Comparison of ENCODE assay signal across 8 cellular contexts in genomic region chr16:11797166-11797956, GRCh38. TPM values are rescaled to one million over a fixed set of nuclear protein-coding genes. Genes with fewer than 3 reads are reported as not detected.
DNase-seq lines count a peak whose midpoint lies in the region; ATAC-seq and TF ChIP-seq lines count a peak whose summit lies in the region.

Gene ZC3H7A (minus strand): TSS chr16:11797258. CDS start chr16:11782354, 14,904 bp downstream.

- H3K4me1 Mint-ChIP-seq in activated CD4-positive, alpha-beta T cell treated with anti-CD3 and anti-CD28 coated beads, Interleukin-2, amount 10 ng/mL, durations not matched to agents 24 days and 14 days = peaks cover 69% of the 10 kb centered on the region

- ATAC-seq in HG03460 (IDR thresholded peaks at IDR 0.05; ENCODE audit: unreplicated experiment) = peak; percentile 89

- H3K9ac ChIP-seq in BLaER1 treated with 17β-estradiol and CSF1 and Interleukin-3, amounts not matched to agents 10 nM and 100 nM = peak within 1 kb of the TSS; percentile 91 to 96 (median 95)

- H3K27ac Mint-ChIP-seq in activated CD4-positive, alpha-beta T cell treated with anti-CD3 and anti-CD28 coated beads, Interleukin-2, amount 10 ng/mL, durations not matched to agents 24 days and 14 days = peak within 1 kb of the TSS; percentile 95

- H3K36me3 Mint-ChIP-seq in activated CD4-positive, alpha-beta T cell treated with anti-CD3 and anti-CD28 coated beads, Interleukin-2, amount 10 ng/mL, durations not matched to agents 24 days and 14 days (ENCODE audit: low read depth) = peaks cover 37% of the 10 kb centered on the region

- peak; percentile 62 for TF ChIP-seq CTCF in coronary artery (IDR thresholded peaks at IDR 0.05)

- peak within 1 kb of the TSS; percentile 93 for H3K4me3 Mint-ChIP-seq in activated CD4-positive, alpha-beta T cell treated with anti-CD3 and anti-CD28 coated beads, Interleukin-2, amount 10 ng/mL, durations not matched to agents 24 days and 14 days

- H3K9me3 ChIP-seq in BLaER1 treated with 17β-estradiol and CSF1 and Interleukin-3, amounts not matched to agents 10 nM and 100 nM (replicated peaks in 1 of 11) = no peaks in the 10 kb centered on the region

- peak within 1 kb of the TSS; percentile 84 to 96 (median 93) for H3K27ac ChIP-seq in BLaER1 treated with 17β-estradiol and CSF1 and Interleukin-3, amounts not matched to agents 10 nM and 100 nM
- peak within 1 kb of the TSS; percentile 98 for H3K27ac ChIP-seq in coronary artery

- peak; percentile 70 for DNase-seq in GM19240 (ENCODE audit: insufficient read length, low spot score)
- DNase-seq in NCI-H526 (lab: John Stamatoyannopoulos, UW) = peak; percentile 91 to 99
- peak; percentile 98 for DNase-seq in activated CD4-positive, alpha-beta T cell treated with anti-CD3 and anti-CD28 coated beads, Interleukin-2, amount 10 ng/mL, durations not matched to agents 24 days and 14 days
- DNase-seq in coronary artery (ENCODE audit: low spot score) = peak; percentile 98
- peak; percentile 99 for DNase-seq in left kidney (ENCODE audit: low read depth, low spot score)
- peak; percentile 91 to 93 for DNase-seq in stimulated activated CD4-positive, alpha-beta T cell treated with anti-CD3 and anti-CD28 coated beads, Interleukin-2, amount 100 ng/mL, for 24 hours

- H3K4me1 ChIP-seq in BLaER1 treated with 17β-estradiol and CSF1 and Interleukin-3, amounts not matched to agents 10 nM and 100 nM = peaks cover 62 to 76% (median 71%) of the 10 kb centered on the region in 10 experiments

- peaks cover 17 to 40% (median 38%) of the 10 kb centered on the region in 11 experiments for H4K20me1 ChIP-seq in BLaER1 treated with 17β-estradiol and CSF1 and Interleukin-3, amounts not matched to agents 10 nM and 100 nM

- H3K4me3 ChIP-seq in BLaER1 treated with 17β-estradiol and CSF1 and Interleukin-3, amounts not matched to agents 10 nM and 100 nM = peak within 1 kb of the TSS; percentile 71 to 96 (median 92)
- peak within 1 kb of the TSS; percentile 84 for H3K4me3 ChIP-seq in coronary artery

- peaks cover 7 to 33% (median 27%) of the 10 kb centered on the region in 11 experiments; a peak in 17 of 22 replicates for H3K36me3 ChIP-seq in BLaER1 treated with 17β-estradiol and CSF1 and Interleukin-3, amounts not matched to agents 10 nM and 100 nM

- H3K9me3 Mint-ChIP-seq in activated CD4-positive, alpha-beta T cell treated with anti-CD3 and anti-CD28 coated beads, Interleukin-2, amount 10 ng/mL, durations not matched to agents 24 days and 14 days = no peaks in the 10 kb centered on the region

- H3K27me3 ChIP-seq in BLaER1 treated with 17β-estradiol and CSF1 and Interleukin-3, amounts not matched to agents 10 nM and 100 nM = no peaks in the 10 kb centered on the region

- H3K4me2 ChIP-seq in BLaER1 treated with 17β-estradiol and CSF1 and Interleukin-3, amounts not matched to agents 10 nM and 100 nM = peak within 1 kb of the TSS; percentile 88 to 99 (median 96)

- intact Hi-C loops in activated CD4-positive, alpha-beta T cell treated with anti-CD3 and anti-CD28 coated beads, Interleukin-2, amount 10 ng/mL, durations not matched to agents 24 days and 14 days (cut with micrococcal nuclease) = loop anchor here (1.0 to 5.0 kb wide), 5 partner anchors 14 to 215 kb away; partner anchors contain the start of genes RSL1D1 and TXNDC11

- H3K27me3 Mint-ChIP-seq in activated CD4-positive, alpha-beta T cell treated with anti-CD3 and anti-CD28 coated beads, Interleukin-2, amount 10 ng/mL, durations not matched to agents 24 days and 14 days = no peaks in the 10 kb centered on the region

RNA-seq across cellular contexts. Expression of gene ZC3H7A, which starts in this region (rescaled TPM):
- 58.3 and 64.1 TPM in 2 replicates for total RNA-seq in activated CD4-positive, alpha-beta T cell treated with anti-CD3 and anti-CD28 coated beads, Interleukin-2, amount 10 ng/mL, durations not matched to agents 24 days and 14 days

Comparison
In these comparisons a context has a peak if more than half of its experiments do, and no peak if none do; other contexts are left out.
1. Peak in every context shown above with its lines: DNase-seq, ATAC-seq, H3K4me3 ChIP-seq and H3K27ac ChIP-seq.